Comparison of ENCODE assay signal across 8 cellular contexts in the genomic region with DNA sequence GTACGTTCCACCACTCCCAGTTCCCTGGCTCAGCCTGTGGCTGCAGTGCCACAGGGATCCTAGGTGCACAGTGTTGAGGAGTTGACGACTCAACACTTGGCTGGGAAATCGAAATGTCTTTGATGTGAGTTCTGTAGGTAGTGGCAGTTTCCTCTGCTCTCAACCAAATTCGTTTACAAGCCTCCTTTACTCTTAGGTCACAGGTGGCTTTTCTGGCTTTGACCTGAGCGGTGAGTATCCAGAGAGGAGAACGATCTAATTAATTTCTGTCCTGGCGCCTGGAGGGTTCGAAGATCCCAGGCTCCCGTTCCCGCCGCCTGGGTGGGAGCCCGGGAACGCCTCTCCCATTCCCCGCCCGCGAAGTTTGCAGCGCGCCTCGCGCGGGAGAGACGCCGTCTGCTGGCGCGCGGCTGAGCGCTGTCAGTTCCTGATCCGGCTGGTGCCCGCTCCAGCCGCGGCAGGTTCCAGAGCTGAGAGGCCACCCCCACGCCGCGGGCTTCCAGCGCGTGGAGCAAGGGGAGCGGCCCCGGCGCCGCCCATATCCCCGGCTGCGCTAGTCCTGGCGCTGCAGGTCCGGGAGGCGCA. TPM values are rescaled to one million over a fixed set of nuclear protein-coding genes. Genes with fewer than 3 reads are reported as not detected.
DNase-seq lines count a peak whose midpoint lies in the region; ATAC-seq, FAIRE-seq and TF ChIP-seq lines count a peak whose summit lies in the region.

A gene with protein sequence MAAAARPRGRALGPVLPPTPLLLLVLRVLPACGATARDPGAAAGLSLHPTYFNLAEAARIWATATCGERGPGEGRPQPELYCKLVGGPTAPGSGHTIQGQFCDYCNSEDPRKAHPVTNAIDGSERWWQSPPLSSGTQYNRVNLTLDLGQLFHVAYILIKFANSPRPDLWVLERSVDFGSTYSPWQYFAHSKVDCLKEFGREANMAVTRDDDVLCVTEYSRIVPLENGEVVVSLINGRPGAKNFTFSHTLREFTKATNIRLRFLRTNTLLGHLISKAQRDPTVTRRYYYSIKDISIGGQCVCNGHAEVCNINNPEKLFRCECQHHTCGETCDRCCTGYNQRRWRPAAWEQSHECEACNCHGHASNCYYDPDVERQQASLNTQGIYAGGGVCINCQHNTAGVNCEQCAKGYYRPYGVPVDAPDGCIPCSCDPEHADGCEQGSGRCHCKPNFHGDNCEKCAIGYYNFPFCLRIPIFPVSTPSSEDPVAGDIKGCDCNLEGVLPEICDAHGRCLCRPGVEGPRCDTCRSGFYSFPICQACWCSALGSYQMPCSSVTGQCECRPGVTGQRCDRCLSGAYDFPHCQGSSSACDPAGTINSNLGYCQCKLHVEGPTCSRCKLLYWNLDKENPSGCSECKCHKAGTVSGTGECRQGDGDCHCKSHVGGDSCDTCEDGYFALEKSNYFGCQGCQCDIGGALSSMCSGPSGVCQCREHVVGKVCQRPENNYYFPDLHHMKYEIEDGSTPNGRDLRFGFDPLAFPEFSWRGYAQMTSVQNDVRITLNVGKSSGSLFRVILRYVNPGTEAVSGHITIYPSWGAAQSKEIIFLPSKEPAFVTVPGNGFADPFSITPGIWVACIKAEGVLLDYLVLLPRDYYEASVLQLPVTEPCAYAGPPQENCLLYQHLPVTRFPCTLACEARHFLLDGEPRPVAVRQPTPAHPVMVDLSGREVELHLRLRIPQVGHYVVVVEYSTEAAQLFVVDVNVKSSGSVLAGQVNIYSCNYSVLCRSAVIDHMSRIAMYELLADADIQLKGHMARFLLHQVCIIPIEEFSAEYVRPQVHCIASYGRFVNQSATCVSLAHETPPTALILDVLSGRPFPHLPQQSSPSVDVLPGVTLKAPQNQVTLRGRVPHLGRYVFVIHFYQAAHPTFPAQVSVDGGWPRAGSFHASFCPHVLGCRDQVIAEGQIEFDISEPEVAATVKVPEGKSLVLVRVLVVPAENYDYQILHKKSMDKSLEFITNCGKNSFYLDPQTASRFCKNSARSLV (N-terminal part only) (plus strand): TSS at position 423 of the 585 bp plus-strand sequence. CDS start 231 bp downstream, outside the sequence.

- peak; percentile 59 for TF ChIP-seq CTCF in bronchial epithelial cell (IDR thresholded peaks at IDR 0.05; ENCODE audit: insufficient read depth, low read length, severe bottlenecking)
- TF ChIP-seq CTCF in kidney (IDR thresholded peaks at IDR 0.05; ENCODE audit: borderline replicate concordance, extremely low read depth, insufficient read depth) = no peak

- DNase-seq in DMS114 treated with DMSO at 0.1 percent for 48 hours (lab: John Stamatoyannopoulos, UW; ENCODE audit: unreplicated experiment) = peak; percentile 7
- DNase-seq in T-helper 2 cell = peak in 3 of 5 experiments; percentile 2 to 15 (median 6)
- peak; percentile 39 for DNase-seq in bronchial epithelial cell (ENCODE audit: low read depth)
- peak; percentile 80 for DNase-seq in kidney
- peak; percentile 34 for DNase-seq in stimulated activated CD4-positive, alpha-beta T cell treated with anti-CD3 and anti-CD28 coated beads, Interleukin-12 subunit alpha, Interleukin-12 subunit beta, amount 100 ng/mL, for 4 hours

- intact Hi-C loops in kidney (cut with DNase I) = no loop called here

- H3K36me3 ChIP-seq in HUES64 (ENCODE audit: insufficient read depth, low read length) = no peaks in the 10 kb centered on the region
- H3K36me3 ChIP-seq in bronchial epithelial cell (ENCODE audit: control insufficient read depth, insufficient read depth, low read length) = no peaks in the 10 kb centered on the region
- no peaks in the 10 kb centered on the region for H3K36me3 ChIP-seq in kidney (ENCODE audit: control insufficient read depth in 1 of 2, insufficient read depth in 2 of 2, low read length in 2 of 2)

- no peak within 1 kb of the TSS for H3K27ac ChIP-seq in HUES64 (ENCODE audit: low read depth, low read length)
- no peak within 1 kb of the TSS for H3K27ac ChIP-seq in kidney (ENCODE audit: low read depth in 2 of 2, low read length in 2 of 2)

- H3K4me3 ChIP-seq in HUES64 (ENCODE audit: low read length) = peak within 1 kb of the TSS; percentile 53
- peak within 1 kb of the TSS; percentile 64 for H3K4me3 ChIP-seq in bronchial epithelial cell (ENCODE audit: low read depth, low read length)
- peak within 1 kb of the TSS; percentile 4 to 65 for H3K4me3 ChIP-seq in kidney (ENCODE audit: low read length in 2 of 2)

- 2% methylated on average over 44 of the region's 45 CpGs for WGBS in HUES64

- ATAC-seq in HG03280 (IDR thresholded peaks at IDR 0.05; ENCODE audit: unreplicated experiment) (no peak), GM18868 (IDR thresholded peaks at IDR 0.05; ENCODE audit: unreplicated experiment) (no peak)

- 0 out of 2 replicates have a peak, but pooled peaks cover 4% of the 10 kb centered on the region for H3K4me1 ChIP-seq in HUES64 (ENCODE audit: insufficient read depth, low read length)
- H3K4me1 ChIP-seq in kidney (ENCODE audit: control insufficient read depth in 1 of 2, insufficient read depth in 1 of 2, low read depth in 1 of 2, low read length in 2 of 2) = peaks cover 0 to 8% of the 10 kb centered on the region in 2 donors

- FAIRE-seq in bronchial epithelial cell (lab: Jason Lieb, UNC) (peak; percentile 66), kidney (lab: Jason Lieb, UNC) (no peak)

- H3K27me3 ChIP-seq in HUES64 (ENCODE audit: insufficient read depth, low read length) = peaks cover 50% of the 10 kb centered on the region
- no peaks in the 10 kb centered on the region for H3K27me3 ChIP-seq in bronchial epithelial cell (ENCODE audit: control insufficient read depth, insufficient read depth, low read length)

- no peak within 1 kb of the TSS for H3K9ac ChIP-seq in HUES64 (ENCODE audit: low read depth, low read length)
- H3K9ac ChIP-seq in kidney (ENCODE audit: low read length in 2 of 2) = peak within 1 kb of the TSS in 1 of 2 donors; percentile 24

- no peaks in the 10 kb centered on the region for H3K9me3 ChIP-seq in HUES64 (ENCODE audit: insufficient read depth, low read depth, low read length)
- H3K9me3 ChIP-seq in kidney (ENCODE audit: control insufficient read depth in 1 of 2, low read length in 2 of 2) = no peaks in the 10 kb centered on the region

RNA-seq across cellular contexts. Expression of the gene that starts here (rescaled TPM):
- polyA plus RNA-seq in HUES64 (2013, experiment 1 of 2) = 1.2 TPM
- 0.19 TPM for polyA plus RNA-seq in HUES64 (2013, experiment 2 of 2)
- total RNA-seq in bronchial epithelial cell (381 and 531 TPM in 2 replicates), kidney (66.0 TPM)
- 4.4 TPM for polyA plus RNA-seq in kidney (ENCODE audit: insufficient read depth, low read depth, low replicate concordance)

Comparison
In these comparisons a context has a peak if more than half of its experiments do, and no peak if none do; other contexts are left out.
1. DNase-seq: peak in every context shown above with its lines; median percentile 80 in kidney; 39 in bronchial epithelial cell; 34 in stimulated activated CD4-positive, alpha-beta T cell treated with anti-CD3 and anti-CD28 coated beads, Interleukin-12 subunit alpha, Interleukin-12 subunit beta, amount 100 ng/mL, for 4 hours; 7 in DMS114 treated with DMSO at 0.1 percent for 48 hours; 6 in T-helper 2 cell.